Comparison of ENCODE assay signal across 8 cellular contexts in genomic region chr6:2990179-2990931, GRCh38. TPM values are rescaled to one million over a fixed set of nuclear protein-coding genes. Genes with fewer than 3 reads are reported as not detected.
DNase-seq lines count a peak whose midpoint lies in the region; ATAC-seq and TF ChIP-seq lines count a peak whose summit lies in the region.

No MANE protein-coding gene starts in this region.

- peak overlapping the region; percentile 79 for H3K4me2 ChIP-seq in HCT116 (ENCODE audit: low read length)

- peaks cover 24% of the 10 kb centered on the region for H3K4me1 Mint-ChIP-seq in T-helper 2 cell treated with Interferon-gamma antibody and Interleukin-4, amounts not matched to agents 5 μg/mL and 100 μg/mL, for 36 hours (ENCODE audit: low read depth)
- H3K4me1 Mint-ChIP-seq in natural killer cell treated with Interleukin-12 subunit alpha and Interleukin-12 subunit beta and Interleukin-15 and Interleukin-18, amount 100 ng/mL, for 72 hours (ENCODE audit: low read depth in 2 of 2), result peaks cover 29 to 37% of the 10 kb centered on the region in 2 donors

- no peaks in the 10 kb centered on the region for H3K27me3 Mint-ChIP-seq in T-helper 2 cell treated with Interferon-gamma antibody and Interleukin-4, amounts not matched to agents 5 μg/mL and 100 μg/mL, for 36 hours (ENCODE audit: low read depth)
- H3K27me3 Mint-ChIP-seq in natural killer cell treated with Interleukin-12 subunit alpha and Interleukin-12 subunit beta and Interleukin-15 and Interleukin-18, amount 100 ng/mL, for 72 hours, result no peaks in the 10 kb centered on the region

- H4K20me1 ChIP-seq in HCT116 (ENCODE audit: insufficient read depth), result no peaks in the 10 kb centered on the region

- H3K9me3 Mint-ChIP-seq in T-helper 2 cell treated with Interferon-gamma antibody and Interleukin-4, amounts not matched to agents 5 μg/mL and 100 μg/mL, for 36 hours, result no peaks in the 10 kb centered on the region
- no peaks in the 10 kb centered on the region for H3K9me3 Mint-ChIP-seq in natural killer cell treated with Interleukin-12 subunit alpha and Interleukin-12 subunit beta and Interleukin-15 and Interleukin-18, amount 100 ng/mL, for 72 hours

- TF ChIP-seq CTCF in BE2C (IDR thresholded peaks at IDR 0.05; ENCODE audit: low read depth, low read length), result no peak
- TF ChIP-seq CTCF in HCT116 (IDR thresholded peaks at IDR 0.05 in 2 of 3, conservative IDR thresholded peaks at IDR 0.05 in 1 of 3; ENCODE audit: borderline replicate concordance in 1 of 3, insufficient read depth in 1 of 3, low read depth in 2 of 3, low read length in 2 of 3), result no peak
- no peak for TF ChIP-seq CTCF in epithelial cell of esophagus (IDR thresholded peaks at IDR 0.05; ENCODE audit: insufficient read depth, low read depth, low read length, missing control alignments)

- H3K4me1 ChIP-seq in BE2C (peaks cover 8% of the 10 kb centered on the region), HCT116 (ENCODE audit: control insufficient read depth in 1 of 2, insufficient read depth in 2 of 2, low read length in 2 of 2) (peaks cover 26 to 48% of the 10 kb centered on the region in 2 experiments)

- DNase-seq in BE2C, result peak; percentile 32
- no peak for DNase-seq in HCT116 (ENCODE audit: low read depth, low spot score)
- peak; percentile 12 for DNase-seq in T-helper 2 cell treated with Interferon-gamma antibody and Interleukin-4, amounts not matched to agents 5 μg/mL and 100 μg/mL, for 36 hours (ENCODE audit: low spot score)
- peak; percentile 42 for DNase-seq in epithelial cell of esophagus (ENCODE audit: low read depth)
- no peak for DNase-seq in natural killer cell treated with Interleukin-12 subunit alpha and Interleukin-12 subunit beta and Interleukin-15 and Interleukin-18, amount 100 ng/mL, for 72 hours (ENCODE audit: low spot score)
- DNase-seq in HK-2 (ENCODE audit: unreplicated experiment), result no peak

- H3K27ac ChIP-seq in HCT116 (ENCODE audit: low read depth, low read length), result peak overlapping the region; percentile 92

- H3K79me2 ChIP-seq in HCT116 (ENCODE audit: insufficient read depth, low read length), result no peaks in the 10 kb centered on the region

- H3K27me3 ChIP-seq in BE2C, result no peaks in the 10 kb centered on the region
- H3K27me3 ChIP-seq in HCT116 (ENCODE audit: insufficient read depth, low read length), result no peaks in the 10 kb centered on the region

- no peak overlapping the region for H2AFZ ChIP-seq in HCT116 (ENCODE audit: low read depth, low read length, poor library complexity, severe bottlenecking)

- BruUV-seq in HCT116 (replicated peaks; lab: Mats Ljungman, UMichigan), result TSS peak; percentile 85

- H3K4me3 ChIP-seq in BE2C (ENCODE audit: low read depth, low read length), result peak overlapping the region; percentile 92
- peak overlapping the region; percentile 57 to 62 for H3K4me3 ChIP-seq in HCT116 (replicated peaks in 1 of 2; ENCODE audit: low read depth in 1 of 2, low read length in 2 of 2)
- H3K4me3 ChIP-seq in epithelial cell of esophagus (ENCODE audit: low read length), result peak overlapping the region; percentile 87

- POLR2A ChIA-PET in HCT116 (lab: Charles Lee), result interaction anchor here (0.7 to 3.4 kb wide), 12 partner anchors 8 to 199 kb away, joined by 3 to 22 read pairs (median 7); partner anchors contain the start of genes NQO2 and SERPINB1

- TF ChIP-seq POLR2A in HCT116 (IDR thresholded peaks at IDR 0.05; ENCODE audit: borderline replicate concordance, extremely low read depth, insufficient read depth, insufficient read length), result no peak

- peak overlapping the region; percentile 100 for H3K27ac Mint-ChIP-seq in T-helper 2 cell treated with Interferon-gamma antibody and Interleukin-4, amounts not matched to agents 5 μg/mL and 100 μg/mL, for 36 hours
- H3K27ac Mint-ChIP-seq in natural killer cell treated with Interleukin-12 subunit alpha and Interleukin-12 subunit beta and Interleukin-15 and Interleukin-18, amount 100 ng/mL, for 72 hours, result peak overlapping the region; percentile 96 to 99

- H3K36me3 ChIP-seq in BE2C (no peaks in the 10 kb centered on the region), HCT116 (ENCODE audit: control insufficient read depth in 1 of 2, insufficient read depth in 2 of 2, low read length in 2 of 2) (no peaks in the 10 kb centered on the region)

- H3K9me3 ChIP-seq in BE2C (no peaks in the 10 kb centered on the region), HCT116 (ENCODE audit: control insufficient read depth in 1 of 2, insufficient read depth in 1 of 2, low read depth in 1 of 2, low read length in 2 of 2) (no peaks in the 10 kb centered on the region)

- RAD21 ChIA-PET in HCT116 (lab: Charles Lee; ENCODE audit: low non-redundant PET in 1 of 2, low total read pairs in 2 of 2, uncharacterized antibody in 2 of 2, unreplicated experiment in 2 of 2), result no interaction called here

- peaks cover 2% of the 10 kb centered on the region for H3K36me3 Mint-ChIP-seq in T-helper 2 cell treated with Interferon-gamma antibody and Interleukin-4, amounts not matched to agents 5 μg/mL and 100 μg/mL, for 36 hours (ENCODE audit: low read depth)
- H3K36me3 Mint-ChIP-seq in natural killer cell treated with Interleukin-12 subunit alpha and Interleukin-12 subunit beta and Interleukin-15 and Interleukin-18, amount 100 ng/mL, for 72 hours, result no peaks in the 10 kb centered on the region

- no peak for TF ChIP-seq RAD21 in HCT116 (IDR thresholded peaks at IDR 0.05; ENCODE audit: low read depth)

- ATAC-seq in HCT116, result no peak
- ATAC-seq in natural killer cell treated with Interleukin-12 subunit alpha and Interleukin-12 subunit beta and Interleukin-15 and Interleukin-18, amount 100 ng/mL, for 72 hours, result no peak
- ATAC-seq in HG03159 (IDR thresholded peaks at IDR 0.05; ENCODE audit: unreplicated experiment), result no peak
- ATAC-seq in GM21528 (IDR thresholded peaks at IDR 0.05; ENCODE audit: low FRiP score, unreplicated experiment), result no peak

- H3K4me3 Mint-ChIP-seq in T-helper 2 cell treated with Interferon-gamma antibody and Interleukin-4, amounts not matched to agents 5 μg/mL and 100 μg/mL, for 36 hours, result peak overlapping the region; percentile 100
- H3K4me3 Mint-ChIP-seq in natural killer cell treated with Interleukin-12 subunit alpha and Interleukin-12 subunit beta and Interleukin-15 and Interleukin-18, amount 100 ng/mL, for 72 hours, result peak overlapping the region; percentile 96

- H3K9me2 ChIP-seq in HCT116 (ENCODE audit: insufficient read depth), result no peaks in the 10 kb centered on the region

- peak overlapping the region; percentile 77 for H3K9ac ChIP-seq in HCT116 (ENCODE audit: low read length)

- intact Hi-C loops in HCT116 (cut with micrococcal nuclease), result no loop called here

- CTCF ChIA-PET in HCT116 (lab: Charles Lee), result interaction anchor here (0.9 to 3.5 kb wide), 10 partner anchors 7 to 252 kb away, joined by 3 to 58 read pairs (median 4); partner anchors contain the start of gene NQO2

TF ChIP-seq in HCT116, 20 proteins besides CTCF, POLR2A, EP300 and RAD21:
- no peak for TF ChIP-seq MAX (IDR thresholded peaks at IDR 0.05)
- TF ChIP-seq ZNF274 (IDR thresholded peaks at IDR 0.05; ENCODE audit: low read depth, low read length), result no peak
- TF ChIP-seq TCF7L2 (IDR thresholded peaks at IDR 0.05; ENCODE audit: borderline replicate concordance, extremely low read depth, insufficient read depth, insufficient read length), result no peak
- TF ChIP-seq POLR2AphosphoS5 (IDR thresholded peaks at IDR 0.05; ENCODE audit: low read depth, low read length), result no peak; the same call in 1 of the 2 replicates
- TF ChIP-seq ZFX (IDR thresholded peaks at IDR 0.05), result no peak
- TF ChIP-seq ATF3 (IDR thresholded peaks at IDR 0.05), result no peak
- TF ChIP-seq CBX3 (IDR thresholded peaks at IDR 0.05; ENCODE audit: low read depth), result no peak
- TF ChIP-seq REST (IDR thresholded peaks at IDR 0.05; ENCODE audit: low read depth), result no peak
- no peak for TF ChIP-seq EGR1 (IDR thresholded peaks at IDR 0.05; ENCODE audit: low read depth)

RNA-seq across cellular contexts. Expression of gene NQO2, which starts 9.3 kb away (rescaled TPM):
- 19.9 TPM for polyA plus RNA-seq in BE2C (2012; ENCODE audit: insufficient read depth, insufficient read length, low read depth)
- total RNA-seq in HCT116 (2021; ENCODE audit: unreplicated experiment), result 82.9 TPM
- 102 TPM in 2 replicates for polyA plus RNA-seq in HCT116 (2012)
- total RNA-seq in natural killer cell treated with Interleukin-12 subunit alpha and Interleukin-12 subunit beta and Interleukin-15 and Interleukin-18, amount 100 ng/mL, for 72 hours, result 10 to 100 TPM; 18.0 to 35.1 TPM

RNA-seq across cellular contexts. Expression of gene SERPINB6, which starts 19.0 kb away (rescaled TPM):
- 58.5 TPM for polyA plus RNA-seq in BE2C (2012; ENCODE audit: insufficient read depth, insufficient read length, low read depth)
- total RNA-seq in HCT116 (2021; ENCODE audit: unreplicated experiment), result 103 TPM
- 112 and 120 TPM in 2 replicates for polyA plus RNA-seq in HCT116 (2012)
- 100 to 1,000 TPM; 158 to 170 TPM for total RNA-seq in natural killer cell treated with Interleukin-12 subunit alpha and Interleukin-12 subunit beta and Interleukin-15 and Interleukin-18, amount 100 ng/mL, for 72 hours

Comparison
In these comparisons a context has a peak if more than half of its experiments do, and no peak if none do; other contexts are left out.
1. DNase-seq: peak in BE2C (single experiment), T-helper 2 cell treated with Interferon-gamma antibody and Interleukin-4, amounts not matched to agents 5 μg/mL and 100 μg/mL, for 36 hours (single experiment) and epithelial cell of esophagus (single experiment); none in HCT116 (single experiment), natural killer cell treated with Interleukin-12 subunit alpha and Interleukin-12 subunit beta and Interleukin-15 and Interleukin-18, amount 100 ng/mL, for 72 hours (single experiment) and HK-2 (single experiment).
2. Peak in every context shown above with its lines, with median percentiles within 50 percentile points of each other: H3K4me3 ChIP-seq.